ENCODE assay signal across 12 cellular contexts in genomic region chr7:138226001-138226476, GRCh38.
DNase-seq lines count a peak whose midpoint lies in the region; ATAC-seq and TF ChIP-seq lines count a peak whose summit lies in the region.
"Had no signal": no experiment of that assay in that cellular context is flagged by ENCODE, and none has a peak within 500 bp of the region (broad histone marks: within the 10 kb centered on the region; RNA-seq: fewer than 3 reads in every experiment).

No MANE protein-coding gene starts in this region.

- no peak overlapping the region for H3K18ac ChIP-seq in H9 (ENCODE audit: insufficient read length, low read depth, low read length)

- H3K23ac ChIP-seq in H9 (ENCODE audit: insufficient read length, low read depth, low read length) = no peak overlapping the region

- H3K9me3 Mint-ChIP-seq in H9 = peaks cover 40 to 41% of the 10 kb centered on the region in 2 experiments
- H3K9me3 Mint-ChIP-seq in nephron = peaks cover 20% of the 10 kb centered on the region
- peaks cover 14 to 32% (median 19%) of the 10 kb centered on the region in 7 donors for H3K9me3 Mint-ChIP-seq in CD14-positive monocyte
- H3K9me3 Mint-ChIP-seq: T-helper 1 cell treated with Interleukin-12 subunit alpha and Interleukin-12 subunit beta and Interleukin-4 antibody, amounts not matched to agents 30 μg/mL and 1 μg/mL, for 36 hours had no signal

- no peak overlapping the region for H3K27ac ChIP-seq in H9 (ENCODE audit: insufficient read length, low read depth, low read length)
- H3K27ac ChIP-seq: body of pancreas had no signal

- H3T11ph ChIP-seq in H9 (ENCODE audit: low read length) = no peak overlapping the region

- peaks cover 4 to 15% of the 10 kb centered on the region in 2 experiments for H3K4me1 Mint-ChIP-seq in H9
- peaks cover 18% of the 10 kb centered on the region for H3K4me1 Mint-ChIP-seq in nephron
- H3K4me1 Mint-ChIP-seq in CD14-positive monocyte = peaks cover 18% of the 10 kb centered on the region

- no peaks in the 10 kb centered on the region for H3K79me2 ChIP-seq in H9 (ENCODE audit: insufficient read depth, low read length)

- intact Hi-C loops in CD14-positive monocyte (cut with micrococcal nuclease) = no loop called here

- no peaks in the 10 kb centered on the region for H3K27me3 ChIP-seq in H9 (ENCODE audit: insufficient read depth, low read length)
- H3K27me3 ChIP-seq: body of pancreas had no signal

- H4K20me1 ChIP-seq in H9 (ENCODE audit: control insufficient read depth, insufficient read depth, insufficient read length) = no peaks in the 10 kb centered on the region

- no peak overlapping the region for H4K8ac ChIP-seq in H9 (replicated peaks; ENCODE audit: insufficient read length, low read depth, low read length)

- no peaks in the 10 kb centered on the region for H3K23me2 ChIP-seq in H9 (ENCODE audit: insufficient read length, low read depth, low read length, poor library complexity, severe bottlenecking)

- H2BK12ac ChIP-seq in H9 (ENCODE audit: insufficient read length, low read depth, low read length) = no peak overlapping the region

- peak overlapping the region; percentile 96; the same call in 1 of the 2 replicates for H2BK15ac ChIP-seq in H9 (ENCODE audit: low read depth, low read length)

- no peak overlapping the region for H2BK120ac ChIP-seq in H9 (ENCODE audit: low read depth, low read length, poor library complexity, severe bottlenecking)

- TF ChIP-seq CTCF in H9 (conservative IDR thresholded peaks at IDR 0.05) = no peak
- TF ChIP-seq CTCF in nephron (IDR thresholded peaks at IDR 0.05; ENCODE audit: unreplicated experiment in 3 of 3) = no peak
- TF ChIP-seq CTCF in CD14-positive monocyte (IDR thresholded peaks at IDR 0.05) = no peak

- H3K4me3 Mint-ChIP-seq in H9 (no peak overlapping the region), nephron (no peak overlapping the region), CD14-positive monocyte (peak overlapping the region in 1 of 2 donors; percentile 28)
- H3K4me3 Mint-ChIP-seq: T-helper 1 cell treated with Interleukin-12 subunit alpha and Interleukin-12 subunit beta and Interleukin-4 antibody, amounts not matched to agents 30 μg/mL and 1 μg/mL, for 36 hours had no signal

- H3K27me3 Mint-ChIP-seq in H9 (ENCODE audit: low read depth) (no peaks in the 10 kb centered on the region; the same call in none of the 2 replicates), nephron (ENCODE audit: low read depth) (no peaks in the 10 kb centered on the region), CD14-positive monocyte (ENCODE audit: low read depth in 3 of 3) (no peaks in the 10 kb centered on the region)

- no CpG with 5 or more reads among the region's 5 CpGs for WGBS in H9 (ENCODE audit: extremely low coverage, insufficient read length, low lambda C conversion rate)

- ATAC-seq in GM21515 (IDR thresholded peaks at IDR 0.05; ENCODE audit: unreplicated experiment) (no peak), HG03108 (IDR thresholded peaks at IDR 0.05; ENCODE audit: unreplicated experiment) (no peak)
- ATAC-seq: body of pancreas had no signal

- no peak overlapping the region for H3K56ac ChIP-seq in H9 (ENCODE audit: insufficient read length, low read depth, low read length)

- DNase-seq in H9 (no peak), SHP77 (lab: John Stamatoyannopoulos, UW) (peak; percentile 41 to 78), erythroblast (lab: John Stamatoyannopoulos, UW) (peak; percentile 17 to 38), CD14-positive monocyte (ENCODE audit: low spot score) (no peak), DMS 273 (lab: John Stamatoyannopoulos, UW; ENCODE audit: unreplicated experiment) (no peak)
- DNase-seq: activated CD8-positive, alpha-beta memory T cell treated with anti-CD3 and anti-CD28 coated beads, Interleukin-2, amount 50 U/mL, for 4 hours; stimulated activated CD8-positive, alpha-beta memory T cell treated with anti-CD3 and anti-CD28 coated beads, Interleukin-4, amount 100 ng/mL, for 48 hours had no signal

- H3K4me2 ChIP-seq in H9 (ENCODE audit: insufficient read depth, insufficient read length, low read length) = no peak overlapping the region

- H2BK5ac ChIP-seq in H9 (ENCODE audit: insufficient read length, low read length) = no peak overlapping the region

- H3K36me3 Mint-ChIP-seq in H9 (ENCODE audit: insufficient read depth in 1 of 3, low read depth in 3 of 3) = peaks cover 35 to 52% (median 35%) of the 10 kb centered on the region in 3 experiments
- H3K36me3 Mint-ChIP-seq in nephron (ENCODE audit: low read depth) = peaks cover 10% of the 10 kb centered on the region
- H3K36me3 Mint-ChIP-seq in CD14-positive monocyte = no peaks in the 10 kb centered on the region

- no peak overlapping the region for H4K5ac ChIP-seq in H9 (ENCODE audit: insufficient read length, low read depth, low read length)

- H3K9ac ChIP-seq in H9 (ENCODE audit: extremely low read depth, insufficient read length, low read length) = no peak overlapping the region

- H3K4ac ChIP-seq in H9 (ENCODE audit: low read depth, low read length) = no peak overlapping the region

- no peak overlapping the region for H2BK20ac ChIP-seq in H9 (ENCODE audit: low read depth, low read length, poor library complexity, severe bottlenecking)

- H3K27ac Mint-ChIP-seq in H9 = no peak overlapping the region
- peak overlapping the region; percentile 96 to 98 (median 97) for H3K27ac Mint-ChIP-seq in nephron
- peak overlapping the region in 3 of 7 donors; percentile 41 to 80 (median 47) for H3K27ac Mint-ChIP-seq in CD14-positive monocyte
- H3K27ac Mint-ChIP-seq: T-helper 1 cell treated with Interleukin-12 subunit alpha and Interleukin-12 subunit beta and Interleukin-4 antibody, amounts not matched to agents 30 μg/mL and 1 μg/mL, for 36 hours had no signal

- H4K91ac ChIP-seq in H9 (ENCODE audit: insufficient read length, low read depth, low read length) = no peak overlapping the region

- TF ChIP-seq POLR2A in erythroblast (IDR thresholded peaks at IDR 0.05; ENCODE audit: low read length) = no peak

- no peak overlapping the region for H3K14ac ChIP-seq in H9 (ENCODE audit: insufficient read depth, low read length)

- H3K4me1 ChIP-seq in H9 (ENCODE audit: insufficient read depth, low read length) = no peaks in the 10 kb centered on the region
- H3K4me1 ChIP-seq: body of pancreas had no signal

- no peak overlapping the region for H2AK5ac ChIP-seq in H9 (ENCODE audit: insufficient read length, low read length)

- H3K9me3 ChIP-seq in H9 (ENCODE audit: control insufficient read depth, low read depth, low read length) = peaks cover 28% of the 10 kb centered on the region

- no peak overlapping the region for H2AFZ ChIP-seq in H9 (ENCODE audit: low read length)

- H3K79me1 ChIP-seq in H9 (ENCODE audit: insufficient read depth, low read depth, low read length, poor library complexity, severe bottlenecking) = no peaks in the 10 kb centered on the region

Comparison
In these comparisons a context has a peak if more than half of its experiments do, and no peak if none do; other contexts are left out.
1. DNase-seq: peak in SHP77 (2 of 2) and erythroblast (2 of 2); none in H9 (single experiment), CD14-positive monocyte (single experiment) and DMS 273 (single experiment).
2. H3K27ac Mint-ChIP-seq: peak in nephron (3 of 3); none in H9 (0 of 3).